8 cellular contexts compared by ENCODE assay signal in genomic region chr6:50791900-50792508, GRCh38. TPM values are rescaled to one million over a fixed set of nuclear protein-coding genes. Genes with fewer than 3 reads are reported as not detected.
A peak's percentile ranks its signal among the peaks of the same experiment; 100 is the strongest.
DNase-seq lines count a peak whose midpoint lies in the region; ATAC-seq and TF ChIP-seq lines count a peak whose summit lies in the region.

No MANE protein-coding gene starts in this region.

- H3K4me3 ChIP-seq in breast epithelium = no peak overlapping the region

- in situ Hi-C loops in GM13977 (cut with MboI; ENCODE audit: low pct_unique_long_range_greater_than_20kb, low sequenced_read_pairs, unreplicated experiment) = no loop called here

- no peaks in the 10 kb centered on the region for H3K4me1 ChIP-seq in breast epithelium

- intact Hi-C loops in breast epithelium (cut with DNase I; ENCODE audit: low total_unique reads) = no loop called here

- peak; percentile 54 for DNase-seq in AG08395 (ENCODE audit: low spot score)
- DNase-seq in GM13977 (ENCODE audit: low spot score) = peak; percentile 29
- DNase-seq in NCI-H345 (lab: John Stamatoyannopoulos, UW) = peak; percentile 76
- no peak for DNase-seq in breast epithelium (ENCODE audit: low spot score in 2 of 2)
- DNase-seq in medulla oblongata (ENCODE audit: extremely low spot score) = peak; percentile 67
- DNase-seq in NK-92 treated with Interleukin-12 subunit alpha and Interleukin-12 subunit beta, amount 100 ng/mL, for 24 hours (lab: John Stamatoyannopoulos, UW) = no peak

- TF ChIP-seq CTCF in GM13977 (IDR thresholded peaks at IDR 0.05; ENCODE audit: extremely low read depth, insufficient read depth, missing control alignments) = peak; percentile 79
- peak in 2 of 3 donors; percentile 38 to 42 for TF ChIP-seq CTCF in breast epithelium (IDR thresholded peaks at IDR 0.05)

- ATAC-seq in HG03025 (IDR thresholded peaks at IDR 0.05; ENCODE audit: low FRiP score, unreplicated experiment) (peak; percentile 73), HG03196 (IDR thresholded peaks at IDR 0.05; ENCODE audit: unreplicated experiment) (no peak)

- H3K9me3 ChIP-seq in breast epithelium = no peaks in the 10 kb centered on the region

- H3K27ac ChIP-seq in breast epithelium = no peak overlapping the region

- H3K27me3 ChIP-seq in breast epithelium = no peaks in the 10 kb centered on the region

- no peaks in the 10 kb centered on the region for H3K36me3 ChIP-seq in breast epithelium

- TF ChIP-seq POLR2A in breast epithelium (IDR thresholded peaks at IDR 0.05) = no peak

RNA-seq across cellular contexts. Expression of gene TFAP2B, which starts 26.7 kb away (rescaled TPM):
- 10 to 100 TPM in 2 of 3 donors, under 1 TPM in 1; under 0.01 to 25.0 (median 14.4) TPM for total RNA-seq in breast epithelium

Comparison
In these comparisons a context has a peak if more than half of its experiments do, and no peak if none do; other contexts are left out.
1. DNase-seq: peak in AG08395 (single experiment), GM13977 (single experiment), NCI-H345 (single experiment) and medulla oblongata (single experiment); none in breast epithelium (0 of 2) and NK-92 treated with Interleukin-12 subunit alpha and Interleukin-12 subunit beta, amount 100 ng/mL, for 24 hours (single experiment).